14 cellular contexts compared by ENCODE assay signal in genomic region chr2:195821566-195821932, GRCh38.
DNase-seq lines count a peak whose midpoint lies in the region; ATAC-seq and TF ChIP-seq lines count a peak whose summit lies in the region.
"Had no signal": no experiment of that assay in that cellular context is flagged by ENCODE, and none has a peak within 500 bp of the region (broad histone marks: within the 10 kb centered on the region; RNA-seq: fewer than 3 reads in every experiment).

No MANE protein-coding gene starts in this region.

- H3K36me3 ChIP-seq in A673 (ENCODE audit: insufficient read depth, low read length, poor library complexity, severe bottlenecking) (no peaks in the 10 kb centered on the region), Loucy (ENCODE audit: insufficient read depth, low read length) (no peaks in the 10 kb centered on the region)

- ATAC-seq in GM19023 (IDR thresholded peaks at IDR 0.05; ENCODE audit: unreplicated experiment): no peak
- ATAC-seq in HG03565 (IDR thresholded peaks at IDR 0.05; ENCODE audit: unreplicated experiment): no peak
- ATAC-seq: A549, GM12878 had no signal

- H4K20me1 ChIP-seq in Loucy (ENCODE audit: insufficient read depth, low read length, poor library complexity, severe bottlenecking): no peaks in the 10 kb centered on the region

- CTCF ChIA-PET in A673 (lab: Charles Lee): no interaction called here
- CTCF ChIA-PET in Calu3 (lab: Charles Lee): no interaction called here

- BruUV-seq in A673 (replicated peaks; lab: Mats Ljungman, UMichigan) (no TSS peak), Calu3 (replicated peaks; lab: Mats Ljungman, UMichigan) (no TSS peak)

- H2AFZ ChIP-seq in Loucy (ENCODE audit: low read length): peak overlapping the region; percentile 66

- no peaks in the 10 kb centered on the region for H3K9me3 ChIP-seq in A673 (ENCODE audit: low read depth, low read length, poor library complexity, severe bottlenecking)
- H3K9me3 ChIP-seq in Loucy (ENCODE audit: insufficient read depth, low read depth, low read length): no peaks in the 10 kb centered on the region
- H3K9me3 ChIP-seq: A549, Caco-2 had no signal

- H3K4me3 ChIP-seq in A673 (ENCODE audit: low read depth, low read length, poor library complexity, severe bottlenecking): no peak overlapping the region
- H3K4me3 ChIP-seq in Loucy (ENCODE audit: low read length, poor library complexity, severe bottlenecking): no peak overlapping the region
- H3K4me3 ChIP-seq: A549, GM12878 had no signal

- H3K4me1 Mint-ChIP-seq in Calu3 (ENCODE audit: low read depth, unreplicated experiment) (peaks cover 31% of the 10 kb centered on the region), chondrocyte (ENCODE audit: low read depth) (peaks cover 9% of the 10 kb centered on the region), CD14-positive monocyte (peaks cover 20% of the 10 kb centered on the region)

- intact Hi-C loops in A673 (cut with micrococcal nuclease; ENCODE audit: unreplicated experiment) (no loop called here), Calu3 (cut with micrococcal nuclease; ENCODE audit: unreplicated experiment) (no loop called here), CD14-positive monocyte (cut with micrococcal nuclease) (no loop called here)

- H3K27me3 Mint-ChIP-seq in Calu3 (ENCODE audit: unreplicated experiment) (no peaks in the 10 kb centered on the region), chondrocyte (ENCODE audit: low read depth) (no peaks in the 10 kb centered on the region), CD14-positive monocyte (ENCODE audit: low read depth in 3 of 3) (peaks cover 0 to 1% (median 0%) of the 10 kb centered on the region in 3 donors)

- H3K27ac ChIP-seq in A673 (ENCODE audit: low read depth, low read length, poor library complexity, severe bottlenecking): peak overlapping the region; percentile 75

- no peak overlapping the region for H3K9ac ChIP-seq in Loucy (ENCODE audit: low read depth, low read length, poor library complexity, severe bottlenecking)

- DNase-seq in A673 (ENCODE audit: low spot score) (no peak), Calu3 (no peak), chondrocyte (ENCODE audit: low spot score) (no peak), CD14-positive monocyte (ENCODE audit: low spot score) (no peak), activated T-cell treated with anti-CD3 and anti-CD28 coated beads for 4 hours (no peak)
- DNase-seq: Caco-2; CD8-positive, alpha-beta memory T cell; DMS53; H7 had no signal

- H3K9me2 ChIP-seq in Loucy (replicated peaks; ENCODE audit: low read depth, low read length): no peaks in the 10 kb centered on the region

- H3K36me3 Mint-ChIP-seq in Calu3 (ENCODE audit: insufficient read depth, unreplicated experiment): no peaks in the 10 kb centered on the region
- no peaks in the 10 kb centered on the region for H3K36me3 Mint-ChIP-seq in chondrocyte (ENCODE audit: low read depth)
- no peaks in the 10 kb centered on the region for H3K36me3 Mint-ChIP-seq in CD14-positive monocyte
- H3K36me3 Mint-ChIP-seq: CD8-positive, alpha-beta memory T cell had no signal

- no peaks in the 10 kb centered on the region for H3K27me3 ChIP-seq in A673 (replicated peaks; ENCODE audit: insufficient read depth, low read depth, low read length, poor library complexity)
- H3K27me3 ChIP-seq in Loucy (ENCODE audit: insufficient read depth, low read length, poor library complexity, severe bottlenecking): no peaks in the 10 kb centered on the region

- H3K27ac Mint-ChIP-seq in Calu3 (ENCODE audit: unreplicated experiment) (peak overlapping the region; percentile 75), chondrocyte (ENCODE audit: unreplicated experiment) (peak overlapping the region; percentile 0), CD14-positive monocyte (no peak overlapping the region)
- H3K27ac Mint-ChIP-seq: CD8-positive, alpha-beta memory T cell had no signal

- H3K9me3 Mint-ChIP-seq in Calu3 (ENCODE audit: low read depth, unreplicated experiment): peaks cover 3% of the 10 kb centered on the region
- no peaks in the 10 kb centered on the region for H3K9me3 Mint-ChIP-seq in chondrocyte (ENCODE audit: low read depth)
- H3K9me3 Mint-ChIP-seq in CD14-positive monocyte: no peaks in the 10 kb centered on the region
- H3K9me3 Mint-ChIP-seq: CD8-positive, alpha-beta memory T cell had no signal

- POLR2A ChIA-PET in A673 (lab: Charles Lee; ENCODE audit: low non-redundant PET): no interaction called here

- no peak for TF ChIP-seq CTCF in A673 (conservative IDR thresholded peaks at IDR 0.05; ENCODE audit: low read depth, low read length)
- TF ChIP-seq CTCF in Calu3 (IDR thresholded peaks at IDR 0.05; ENCODE audit: unreplicated experiment): no peak
- no peak for TF ChIP-seq CTCF in Loucy (conservative IDR thresholded peaks at IDR 0.05; ENCODE audit: low read length)
- TF ChIP-seq CTCF in chondrocyte (IDR thresholded peaks at IDR 0.05): no peak
- TF ChIP-seq CTCF in CD14-positive monocyte (IDR thresholded peaks at IDR 0.05): no peak

- H3K79me2 ChIP-seq in Loucy (ENCODE audit: insufficient read depth, low read length): no peaks in the 10 kb centered on the region

- peak overlapping the region; percentile 42 for H3K4me2 ChIP-seq in Loucy (ENCODE audit: low read depth, low read length, poor library complexity, severe bottlenecking)
- H3K4me2 ChIP-seq: A549 had no signal

- H3K4me3 Mint-ChIP-seq in Calu3 (ENCODE audit: low read depth, unreplicated experiment) (no peak overlapping the region), chondrocyte (ENCODE audit: unreplicated experiment) (no peak overlapping the region), CD14-positive monocyte (no peak overlapping the region)
- H3K4me3 Mint-ChIP-seq: CD8-positive, alpha-beta memory T cell had no signal

- H3K4me1 ChIP-seq in A673 (ENCODE audit: insufficient read depth, low read length, poor library complexity, severe bottlenecking) (peaks cover 4% of the 10 kb centered on the region), Loucy (ENCODE audit: insufficient read depth, low read length, poor library complexity, severe bottlenecking) (peaks cover 29% of the 10 kb centered on the region)
- H3K4me1 ChIP-seq: Caco-2 had no signal

- H3F3A ChIP-seq in Loucy (ENCODE audit: low read depth): no peaks in the 10 kb centered on the region

Comparison
In these comparisons a context has a peak if more than half of its experiments do, and no peak if none do; other contexts are left out.
1. H3K27ac Mint-ChIP-seq: peak in Calu3 (single experiment) and chondrocyte (single experiment); none in CD14-positive monocyte (0 of 7).